ENCODE assay signal across 13 cellular contexts in the genomic region with DNA sequence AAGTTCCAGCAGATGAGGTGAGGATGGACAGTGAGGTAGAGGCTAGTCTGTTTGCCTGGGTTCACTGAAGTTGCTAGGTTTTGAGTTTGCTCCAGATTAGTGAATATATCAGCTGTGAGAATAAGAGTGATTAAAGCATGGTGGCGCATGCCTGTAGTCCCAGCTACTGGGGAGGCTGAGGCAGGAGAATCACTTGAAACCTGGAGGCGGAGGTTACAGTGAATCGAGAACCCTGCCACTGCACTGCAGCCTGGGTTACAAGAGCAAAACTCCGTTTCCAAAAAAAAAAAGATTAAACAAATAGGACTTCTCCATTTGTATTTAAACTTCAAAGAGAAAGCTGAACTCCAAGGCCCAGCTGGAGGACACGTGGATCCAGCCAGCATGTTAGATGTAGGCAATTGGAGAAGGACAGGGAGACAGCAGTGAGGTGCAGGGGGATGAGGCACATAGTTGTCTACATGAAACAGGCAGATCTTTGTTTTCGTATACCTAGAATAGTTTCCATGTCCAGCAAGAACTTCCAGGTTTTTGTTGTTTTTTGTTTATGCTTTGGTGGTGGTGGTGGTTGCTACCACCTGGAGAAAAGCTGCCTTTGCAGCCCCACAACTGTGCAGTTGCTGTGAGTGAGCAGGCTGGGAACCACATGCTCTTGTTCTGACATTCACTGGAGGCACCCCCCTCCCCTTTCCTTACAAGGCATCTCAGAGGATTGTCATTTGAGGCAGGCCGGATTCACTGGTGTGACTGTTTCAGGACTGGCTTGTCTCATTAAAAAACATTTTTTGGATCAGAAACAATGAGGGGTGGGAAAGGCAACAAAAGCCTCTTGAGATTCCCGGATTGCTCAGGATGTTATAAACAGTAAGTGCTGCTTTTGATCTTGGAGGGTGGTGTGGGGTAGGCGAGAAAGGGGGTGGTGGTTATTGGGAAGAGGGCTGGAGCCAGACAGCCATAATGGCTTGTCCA.
DNase-seq lines count a peak whose midpoint lies in the region; ATAC-seq and TF ChIP-seq lines count a peak whose summit lies in the region.
"Had no signal": no experiment of that assay in that cellular context is flagged by ENCODE, and none has a peak within 500 bp of the region (broad histone marks: within the 10 kb centered on the region; RNA-seq: fewer than 3 reads in every experiment).

No MANE protein-coding gene starts in this region.

- no peaks in the 10 kb centered on the region for H3K9me3 Mint-ChIP-seq in activated T-cell treated with anti-CD3 and anti-CD28 coated beads, Interleukin-2, amount 50 U/mL, for 72 hours

- peak; percentile 35 to 52 for DNase-seq in activated T-cell treated with anti-CD3 and anti-CD28 coated beads, Interleukin-2, amount 50 U/mL, for 72 hours
- DNase-seq in activated T-cell treated with anti-CD3 and anti-CD28 coated beads, Interleukin-2, amount 50 U/mL, for 1 hour = no peak
- DNase-seq in NCI-H2227 (lab: John Stamatoyannopoulos, UW; ENCODE audit: unreplicated experiment) (peak; percentile 30), retina (peak; percentile 62), uterus (no peak), hepatocyte (ENCODE audit: low spot score) (no peak), tibial artery (no peak)
- DNase-seq: cortex of kidney, mucosa of descending colon, NCI-H2081 treated with DMSO at 0.1 percent for 48 hours had no signal

- H3K4me1 Mint-ChIP-seq in activated T-cell treated with anti-CD3 and anti-CD28 coated beads, Interleukin-2, amount 50 U/mL, for 72 hours (ENCODE audit: low read depth) = peaks cover 100% of the 10 kb centered on the region

- H3K4me3 Mint-ChIP-seq in activated T-cell treated with anti-CD3 and anti-CD28 coated beads, Interleukin-2, amount 50 U/mL, for 72 hours = peak overlapping the region; percentile 50 to 73

- H3K4me3 ChIP-seq in ectodermal cell (ENCODE audit: insufficient read depth, low read depth, low read length) = no peak overlapping the region
- H3K4me3 ChIP-seq in uterus = no peak overlapping the region
- no peak overlapping the region for H3K4me3 ChIP-seq in hepatocyte
- no peak overlapping the region for H3K4me3 ChIP-seq in tibial artery
- H3K4me3 ChIP-seq: mucosa of descending colon had no signal

- no peaks in the 10 kb centered on the region for H3K27me3 ChIP-seq in ectodermal cell (ENCODE audit: control insufficient read depth, insufficient read depth, low read length, poor library complexity, severe bottlenecking)
- H3K27me3 ChIP-seq in uterus = no peaks in the 10 kb centered on the region
- H3K27me3 ChIP-seq in hepatocyte = no peaks in the 10 kb centered on the region
- no peaks in the 10 kb centered on the region for H3K27me3 ChIP-seq in tibial artery

- peaks cover 22% of the 10 kb centered on the region for H4K20me1 ChIP-seq in hepatocyte (ENCODE audit: insufficient read depth, poor library complexity, severe bottlenecking)

- H3K4me2 ChIP-seq in hepatocyte = no peak overlapping the region

- H3K4me1 ChIP-seq in ectodermal cell (ENCODE audit: control insufficient read depth, insufficient read depth, low read length) (peaks cover 19% of the 10 kb centered on the region), uterus (no peaks in the 10 kb centered on the region), hepatocyte (ENCODE audit: insufficient read depth) (peaks cover 9% of the 10 kb centered on the region), tibial artery (peaks cover 0 to 12% (median 8%) of the 10 kb centered on the region in 4 donors)

- H3K27ac ChIP-seq in ectodermal cell (ENCODE audit: insufficient read depth, low read depth, low read length, poor library complexity, severe bottlenecking) (peak overlapping the region; percentile 30), uterus (no peak overlapping the region), hepatocyte (no peak overlapping the region), tibial artery (no peak overlapping the region)

- intact Hi-C loops in uterus (cut with DNase I; ENCODE audit: low total_unique reads) (no loop called here), tibial artery (cut with DNase I; ENCODE audit: low total_unique reads) (no loop called here)

- H3K27ac Mint-ChIP-seq in activated T-cell treated with anti-CD3 and anti-CD28 coated beads, Interleukin-2, amount 50 U/mL, for 72 hours = peak overlapping the region; percentile 92

- no peaks in the 10 kb centered on the region for H3K9me2 ChIP-seq in hepatocyte (replicated peaks; ENCODE audit: insufficient read depth)

- H2AFZ ChIP-seq in hepatocyte = no peak overlapping the region

- peak; percentile 51 to 58 for ATAC-seq in activated T-cell treated with anti-CD3 and anti-CD28 coated beads, Interleukin-2, amount 50 U/mL, for 72 hours (replicated peaks in 1 of 2)
- ATAC-seq: mucosa of descending colon, Right ventricle myocardium inferior had no signal

- H3K79me2 ChIP-seq in hepatocyte = peaks cover 95% of the 10 kb centered on the region

- WGBS in ectodermal cell, 2 experiments = 66 to 69% methylated on average over 9 of the region's 9 CpGs
- WGBS in hepatocyte (ENCODE audit: low lambda C conversion rate, missing lambda C conversion rate) = 73% methylated on average over 9 of the region's 9 CpGs

- H3K36me3 Mint-ChIP-seq in activated T-cell treated with anti-CD3 and anti-CD28 coated beads, Interleukin-2, amount 50 U/mL, for 72 hours (ENCODE audit: insufficient read depth in 2 of 2) = peaks cover 0 to 8% of the 10 kb centered on the region in 2 donors

- TF ChIP-seq CTCF in uterus (IDR thresholded peaks at IDR 0.05) = no peak
- TF ChIP-seq CTCF in hepatocyte (IDR thresholded peaks at IDR 0.05; ENCODE audit: poor library complexity) = no peak
- TF ChIP-seq CTCF in tibial artery (IDR thresholded peaks at IDR 0.05) = no peak

- H3K36me3 ChIP-seq in ectodermal cell (ENCODE audit: control insufficient read depth, insufficient read depth, low read length) = no peaks in the 10 kb centered on the region
- no peaks in the 10 kb centered on the region for H3K36me3 ChIP-seq in uterus
- H3K36me3 ChIP-seq in hepatocyte (replicated peaks; ENCODE audit: insufficient read depth, low read depth) = no peaks in the 10 kb centered on the region
- no peaks in the 10 kb centered on the region for H3K36me3 ChIP-seq in tibial artery

- H3K9me3 ChIP-seq in ectodermal cell (ENCODE audit: control insufficient read depth, low read length) (no peaks in the 10 kb centered on the region), uterus (no peaks in the 10 kb centered on the region), hepatocyte (ENCODE audit: low read depth) (no peaks in the 10 kb centered on the region), tibial artery (no peaks in the 10 kb centered on the region)
- H3K9me3 ChIP-seq: mucosa of descending colon had no signal

- H3K27me3 Mint-ChIP-seq in activated T-cell treated with anti-CD3 and anti-CD28 coated beads, Interleukin-2, amount 50 U/mL, for 72 hours (ENCODE audit: low read depth) = no peaks in the 10 kb centered on the region
- H3K27me3 Mint-ChIP-seq: B cell had no signal

- TF ChIP-seq POLR2A in uterus (IDR thresholded peaks at IDR 0.05) = no peak

Comparison
In these comparisons a context has a peak if more than half of its experiments do, and no peak if none do; other contexts are left out.
1. DNase-seq: peak in activated T-cell treated with anti-CD3 and anti-CD28 coated beads, Interleukin-2, amount 50 U/mL, for 72 hours (2 of 2), NCI-H2227 (single experiment) and retina (single experiment); none in activated T-cell treated with anti-CD3 and anti-CD28 coated beads, Interleukin-2, amount 50 U/mL, for 1 hour (single experiment), uterus (0 of 2), hepatocyte (single experiment) and tibial artery (0 of 2).